ENCODE assay signal across 28 cellular contexts in genomic region chr7:738241-738640, GRCh38.
"Had no signal": no experiment of that assay in that cellular context is flagged by ENCODE, and none has a peak within 500 bp of the region (broad histone marks: within the 10 kb centered on the region; RNA-seq: fewer than 3 reads in every experiment).

No MANE protein-coding gene starts in this region.

- H3K4me1 Mint-ChIP-seq: WTC11 had no signal

- H3K27ac Mint-ChIP-seq: activated CD4-positive, alpha-beta T cell treated with anti-CD3 and anti-CD28 coated beads, Interleukin-2, amount 10 ng/mL, durations not matched to agents 7 days and 5 days; activated CD8-positive, alpha-beta T cell treated with anti-CD3 and anti-CD28 coated beads for 36 hours; activated naive CD8-positive, alpha-beta T cell; effector memory CD8-positive, alpha-beta T cell; nephron; T-helper 1 cell treated with Interleukin-12 subunit alpha and Interleukin-12 subunit beta and Interleukin-4 antibody, amounts not matched to agents 30 μg/mL and 1 μg/mL, for 36 hours had no signal

- DNase-seq: activated CD4-positive, alpha-beta T cell treated with anti-CD3 and anti-CD28 coated beads for 1 hour; activated CD4-positive, alpha-beta T cell treated with anti-CD3 and anti-CD28 coated beads, Interleukin-2, amount 10 ng/mL, durations not matched to agents 7 days and 5 days; activated CD8-positive, alpha-beta T cell treated with anti-CD3 and anti-CD28 coated beads for 36 hours; activated effector memory CD4-positive, alpha-beta T cell treated with Interleukin-2 at 50 U/mL for 16 hours; activated naive CD4-positive, alpha-beta T cell treated with Interleukin-2 at 50 U/mL for 16 hours; activated T-cell treated with anti-CD3 and anti-CD28 coated beads, Interleukin-2, amount 50 U/mL, for 4 hours; aorta; body of pancreas; cortex of kidney; effector memory CD8-positive, alpha-beta T cell; head of caudate nucleus; mesendoderm; retina; stimulated activated naive CD4-positive, alpha-beta T cell treated with Interleukin-2 at 50 U/mL for 16 hours; T-helper 9 cell had no signal

- H3K9me3 ChIP-seq: body of pancreas, gastroesophageal sphincter, neutrophil had no signal

- FAIRE-seq: TTC549 had no signal

- H3K27me3 Mint-ChIP-seq: activated CD4-positive, alpha-beta T cell treated with anti-CD3 and anti-CD28 coated beads, Interleukin-2, amount 10 ng/mL, durations not matched to agents 7 days and 5 days; activated CD8-positive, alpha-beta T cell treated with anti-CD3 and anti-CD28 coated beads for 36 hours; activated naive CD8-positive, alpha-beta T cell; effector memory CD8-positive, alpha-beta T cell; progenitor cell of endocrine pancreas had no signal

- H3K4me1 ChIP-seq: body of pancreas, gastroesophageal sphincter, lower lobe of right lung, spleen, tibial nerve had no signal

- H3K4me3 Mint-ChIP-seq: activated CD4-positive, alpha-beta T cell treated with anti-CD3 and anti-CD28 coated beads, Interleukin-2, amount 10 ng/mL, durations not matched to agents 7 days and 5 days; activated CD8-positive, alpha-beta T cell treated with anti-CD3 and anti-CD28 coated beads for 36 hours; activated naive CD8-positive, alpha-beta T cell; activated T-cell treated with anti-CD3 and anti-CD28 coated beads, Interleukin-2, amount 50 U/mL, for 4 hours; effector memory CD8-positive, alpha-beta T cell; nephron; T-helper 1 cell treated with Interleukin-12 subunit alpha and Interleukin-12 subunit beta and Interleukin-4 antibody, amounts not matched to agents 30 μg/mL and 1 μg/mL, for 36 hours; WTC11 had no signal

- ATAC-seq: activated CD8-positive, alpha-beta T cell treated with anti-CD3 and anti-CD28 coated beads for 36 hours; activated T-cell treated with anti-CD3 and anti-CD28 coated beads, Interleukin-2, amount 50 U/mL, for 4 hours; body of pancreas; effector memory CD8-positive, alpha-beta T cell; gastroesophageal sphincter; lower lobe of right lung; mucosa of descending colon; WTC11 had no signal

- H3K27me3 ChIP-seq: body of pancreas, cardiac muscle cell, gastroesophageal sphincter, neutrophil, spleen, tibial nerve had no signal

- H3K27ac ChIP-seq: body of pancreas, cardiac muscle cell, gastroesophageal sphincter, lower lobe of right lung, neutrophil, spleen, tibial nerve had no signal

- H3K36me3 ChIP-seq: cardiac muscle cell, neutrophil had no signal

- H3K9me3 Mint-ChIP-seq: activated CD4-positive, alpha-beta T cell treated with anti-CD3 and anti-CD28 coated beads, Interleukin-2, amount 10 ng/mL, durations not matched to agents 7 days and 5 days; activated T-cell treated with anti-CD3 and anti-CD28 coated beads, Interleukin-2, amount 50 U/mL, for 4 hours; effector memory CD8-positive, alpha-beta T cell; nephron; T-helper 1 cell treated with Interleukin-12 subunit alpha and Interleukin-12 subunit beta and Interleukin-4 antibody, amounts not matched to agents 30 μg/mL and 1 μg/mL, for 36 hours had no signal

- H3K4me3 ChIP-seq: body of pancreas, cardiac muscle cell, gastroesophageal sphincter, lower lobe of right lung, mucosa of descending colon, spleen, tibial nerve had no signal
